ENCODE assay signal across 25 cellular contexts in genomic region chr7:35533877-35534276, GRCh38.
"Had no signal": no experiment of that assay in that cellular context is flagged by ENCODE, and none has a peak within 500 bp of the region (broad histone marks: within the 10 kb centered on the region; RNA-seq: fewer than 3 reads in every experiment).

No MANE protein-coding gene starts in this region.

- DNase-seq: activated CD4-positive, alpha-beta T cell treated with anti-CD3 and anti-CD28 coated beads for 48 hours; activated CD4-positive, alpha-beta T cell treated with anti-CD3 and anti-CD28 coated beads, Interleukin-2, amount 50 U/mL, for 4 hours; activated CD4-positive, CD25-positive, alpha-beta regulatory T cell treated with anti-CD3 and anti-CD28 coated beads, Interleukin-2, amount 50 U/mL, for 72 hours; activated CD8-positive, alpha-beta memory T cell treated with anti-CD3 and anti-CD28 coated beads, Interleukin-2, amount 50 U/mL, for 48 hours; activated CD8-positive, alpha-beta T cell treated with anti-CD3 and anti-CD28 coated beads, Interleukin-2, amount 10 ng/mL, durations not matched to agents 7 days and 5 days; activated effector memory CD4-positive, alpha-beta T cell treated with Interleukin-2 at 50 U/mL for 16 hours; activated naive CD4-positive, alpha-beta T cell; activated T-cell treated with anti-CD3 and anti-CD28 coated beads, Interleukin-2, amount 50 U/mL, for 1 hour; body of pancreas; central memory CD4-positive, alpha-beta T cell; IMR-90; KG1; NCI-H1092 treated with DMSO at 0.1 percent for 48 hours; NCI-H1417 treated with DMSO at 0.1 percent for 48 hours; NCI-H1694; NCI-H2029; NCI-H2107; NCI-H510A treated with DMSO at 0.1 percent for 48 hours; PC-9; SHP77 treated with DMSO at 0.1 percent for 48 hours; SW 1271 had no signal

- ATAC-seq: activated CD8-positive, alpha-beta T cell treated with anti-CD3 and anti-CD28 coated beads, Interleukin-2, amount 10 ng/mL, durations not matched to agents 7 days and 5 days; body of pancreas; WTC11 had no signal

- H3K4me3 ChIP-seq: ascending aorta, body of pancreas, coronary artery, PC-9, SK-N-MC had no signal
